Comparison of ENCODE assay signal across 2 cellular contexts in genomic region chr2:62198854-62199253, GRCh38.
A peak's percentile ranks its signal among the peaks of the same experiment; 100 is the strongest.
TF ChIP-seq lines count a peak whose summit lies in the region.

No MANE protein-coding gene starts in this region.

TF ChIP-seq in WTC11, 78 proteins besides CTCF, POLR2A, EP300 and RAD21:
- peak; percentile 54 for TF ChIP-seq ZNF121 (CRISPR knock-in tag; IDR thresholded peaks at IDR 0.05)

TF ChIP-seq in HepG2, 621 proteins besides CTCF, POLR2A, EP300 and RAD21:
- TF ChIP-seq ZNF460 (CRISPR knock-in tag; IDR thresholded peaks at IDR 0.05; ENCODE audit: borderline replicate concordance) (peak; percentile 75), ZBTB33 (CRISPR knock-in tag; IDR thresholded peaks at IDR 0.05) (peak; percentile 49; the same call in 1 of the 2 replicates), RNF219 (CRISPR knock-in tag; IDR thresholded peaks at IDR 0.05) (0 out of 2 replicates have a peak, but pooled peaks have one; percentile 19)
